10 cellular contexts compared by ENCODE assay signal in the genomic region with DNA sequence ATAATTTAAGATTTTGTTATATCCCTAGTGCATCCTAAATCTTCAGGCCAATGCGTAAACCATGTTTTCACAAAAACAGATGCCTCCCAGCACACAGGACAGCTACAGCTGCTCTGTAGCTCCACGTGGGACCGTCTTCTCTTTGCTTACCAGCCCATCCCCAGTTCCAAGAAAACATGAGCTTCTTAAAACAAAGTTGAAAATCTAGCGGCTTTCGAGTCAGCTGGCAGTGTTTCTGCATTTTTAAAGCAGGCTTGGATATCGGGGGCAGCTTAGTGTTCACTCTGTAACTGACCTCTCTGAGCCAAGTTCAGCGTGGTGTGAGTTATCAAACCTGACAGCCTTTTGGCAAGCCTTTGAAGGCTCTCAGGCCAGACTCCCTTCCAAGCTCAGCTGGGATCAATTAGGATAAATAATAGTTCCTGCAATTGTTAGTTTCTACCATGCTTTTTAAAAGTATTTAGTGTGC.
DNase-seq lines count a peak whose midpoint lies in the region; ATAC-seq and TF ChIP-seq lines count a peak whose summit lies in the region.
"Had no signal": no experiment of that assay in that cellular context is flagged by ENCODE, and none has a peak within 500 bp of the region (broad histone marks: within the 10 kb centered on the region; RNA-seq: fewer than 3 reads in every experiment).

No MANE protein-coding gene starts in this region.

- H3K9me3 ChIP-seq in colonic mucosa: no peaks in the 10 kb centered on the region
- H3K9me3 ChIP-seq in stomach: peaks cover 0 to 5% (median 0%) of the 10 kb centered on the region in 4 donors

- DNase-seq in HCEC 1CT: peak; percentile 73
- DNase-seq in colonic mucosa: peak; percentile 41
- peak; percentile 86 for DNase-seq in left kidney (ENCODE audit: low read depth, low spot score)
- no peak for DNase-seq in stomach
- DNase-seq in activated T-cell treated with anti-CD3 and anti-CD28 coated beads, Interleukin-2, amount 50 U/mL, for 4 hours: no peak
- DNase-seq in activated CD8-positive, alpha-beta memory T cell treated with anti-CD3 and anti-CD28 coated beads for 24 hours: no peak
- DNase-seq: DMS153 had no signal

- H3K4me1 Mint-ChIP-seq in activated T-cell treated with anti-CD3 and anti-CD28 coated beads, Interleukin-2, amount 50 U/mL, for 4 hours (ENCODE audit: low read depth): no peaks in the 10 kb centered on the region
- H3K4me1 Mint-ChIP-seq: activated T-helper 17 cell treated with anti-CD3 and anti-CD28 coated beads, Interleukin-2, amount 50 U/mL, for 72 hours had no signal

- no peak overlapping the region for H3K9ac ChIP-seq in colonic mucosa (ENCODE audit: low read depth in 2 of 2, low read length in 2 of 2)

- no peaks in the 10 kb centered on the region for H3K4me1 ChIP-seq in colonic mucosa
- H3K4me1 ChIP-seq in stomach: peaks cover 0 to 19% (median 4%) of the 10 kb centered on the region in 4 donors

- no peaks in the 10 kb centered on the region for H3K27me3 Mint-ChIP-seq in activated T-cell treated with anti-CD3 and anti-CD28 coated beads, Interleukin-2, amount 50 U/mL, for 4 hours (ENCODE audit: low read depth)
- H3K27me3 Mint-ChIP-seq: activated T-helper 17 cell treated with anti-CD3 and anti-CD28 coated beads, Interleukin-2, amount 50 U/mL, for 72 hours had no signal

- H3K27me3 ChIP-seq in colonic mucosa (no peaks in the 10 kb centered on the region), stomach (no peaks in the 10 kb centered on the region)

- no peaks in the 10 kb centered on the region for H3K36me3 Mint-ChIP-seq in activated T-cell treated with anti-CD3 and anti-CD28 coated beads, Interleukin-2, amount 50 U/mL, for 4 hours (ENCODE audit: insufficient read depth)

- intact Hi-C loops in colonic mucosa (cut with DNase I) (no loop called here), stomach (cut with DNase I; ENCODE audit: low total_unique reads) (no loop called here)

- no peak for TF ChIP-seq EP300 in stomach (IDR thresholded peaks at IDR 0.05)

- no peak overlapping the region for H3K4me3 Mint-ChIP-seq in activated T-cell treated with anti-CD3 and anti-CD28 coated beads, Interleukin-2, amount 50 U/mL, for 4 hours
- H3K4me3 Mint-ChIP-seq: activated T-helper 17 cell treated with anti-CD3 and anti-CD28 coated beads, Interleukin-2, amount 50 U/mL, for 72 hours had no signal

- no peak overlapping the region for H3K4me3 ChIP-seq in colonic mucosa
- no peak overlapping the region for H3K4me3 ChIP-seq in stomach

- peaks cover 14% of the 10 kb centered on the region for H3K9me3 Mint-ChIP-seq in activated T-cell treated with anti-CD3 and anti-CD28 coated beads, Interleukin-2, amount 50 U/mL, for 4 hours
- H3K9me3 Mint-ChIP-seq: activated T-helper 17 cell treated with anti-CD3 and anti-CD28 coated beads, Interleukin-2, amount 50 U/mL, for 72 hours had no signal

- TF ChIP-seq CTCF in colonic mucosa (IDR thresholded peaks at IDR 0.05) (no peak), stomach (IDR thresholded peaks at IDR 0.05) (no peak)

- ATAC-seq in activated T-cell treated with anti-CD3 and anti-CD28 coated beads, Interleukin-2, amount 50 U/mL, for 4 hours: no peak
- ATAC-seq in GM18867 (IDR thresholded peaks at IDR 0.05; ENCODE audit: unreplicated experiment): no peak
- no peak for ATAC-seq in GM19328 (IDR thresholded peaks at IDR 0.05; ENCODE audit: unreplicated experiment)
- ATAC-seq: activated T-helper 17 cell treated with anti-CD3 and anti-CD28 coated beads, Interleukin-2, amount 50 U/mL, for 72 hours had no signal

- H3K36me3 ChIP-seq in colonic mucosa (no peaks in the 10 kb centered on the region), stomach (no peaks in the 10 kb centered on the region)

- 34 to 44% (median 39%) methylated on average over 7 of the region's 7 CpGs for WGBS in stomach, 5 donors

- H3K27ac ChIP-seq in colonic mucosa: no peak overlapping the region
- peak overlapping the region in 3 of 5 donors; percentile 3 to 55 (median 19) for H3K27ac ChIP-seq in stomach

- TF ChIP-seq POLR2A in stomach (IDR thresholded peaks at IDR 0.05): no peak

Comparison
In these comparisons a context has a peak if more than half of its experiments do, and no peak if none do; other contexts are left out.
1. DNase-seq: peak in HCEC 1CT (single experiment), colonic mucosa (single experiment) and left kidney (single experiment); none in stomach (single experiment), activated T-cell treated with anti-CD3 and anti-CD28 coated beads, Interleukin-2, amount 50 U/mL, for 4 hours (single experiment) and activated CD8-positive, alpha-beta memory T cell treated with anti-CD3 and anti-CD28 coated beads for 24 hours (single experiment).